In genomic region chr11:69312418-69313399, GRCh38 we compare ENCODE assay signal across 12 cellular contexts. TPM values are rescaled to one million over a fixed set of nuclear protein-coding genes. Genes with fewer than 3 reads are reported as not detected.
A peak's percentile ranks its signal among the peaks of the same experiment; 100 is the strongest.
DNase-seq lines count a peak whose midpoint lies in the region; ATAC-seq and TF ChIP-seq lines count a peak whose summit lies in the region.
"Had no signal": no experiment of that assay in that cellular context is flagged by ENCODE, and none has a peak within 500 bp of the region (broad histone marks: within the 10 kb centered on the region; RNA-seq: fewer than 3 reads in every experiment).

No MANE protein-coding gene starts in this region.

- H3K27me3 ChIP-seq in CD4-positive, CD25-positive, alpha-beta regulatory T cell (ENCODE audit: control insufficient read depth, insufficient read depth, low read length), result no peaks in the 10 kb centered on the region
- H3K27me3 ChIP-seq: suprapubic skin had no signal

- no peaks in the 10 kb centered on the region for H3K9me3 ChIP-seq in CD4-positive, CD25-positive, alpha-beta regulatory T cell (ENCODE audit: control insufficient read depth in 2 of 2, low read length in 2 of 2)
- H3K9me3 ChIP-seq: suprapubic skin had no signal

- no peak for ATAC-seq in CD4-positive, CD25-positive, alpha-beta regulatory T cell (ENCODE audit: low read depth in 2 of 2)
- ATAC-seq in HG03139 (IDR thresholded peaks at IDR 0.05; ENCODE audit: unreplicated experiment), result no peak

- no peak overlapping the region for H3K4me3 ChIP-seq in CD4-positive, CD25-positive, alpha-beta regulatory T cell (ENCODE audit: low read depth, low read length)
- H3K4me3 ChIP-seq in NB4 (ENCODE audit: low read depth, low read length) (no peak overlapping the region), fibroblast of pulmonary artery (replicated peaks; ENCODE audit: low read depth, low read length) (no peak overlapping the region)
- H3K4me3 ChIP-seq: suprapubic skin had no signal

- no peak for DNase-seq in CD4-positive, CD25-positive, alpha-beta regulatory T cell
- DNase-seq in NB4 (ENCODE audit: low read depth) (peak; percentile 53), fibroblast of pulmonary artery (ENCODE audit: low read depth) (peak; percentile 70), HPDE6-E6E7 (ENCODE audit: extremely low spot score) (no peak), NCI-H2081 (lab: John Stamatoyannopoulos, UW) (no peak)
- DNase-seq: central memory CD4-positive, alpha-beta T cell; COR-L47; midbrain; NCI-H2081 treated with DMSO at 0.1 percent for 48 hours had no signal

- peaks cover 16% of the 10 kb centered on the region for H3K4me1 ChIP-seq in CD4-positive, CD25-positive, alpha-beta regulatory T cell (ENCODE audit: control insufficient read depth, insufficient read depth, low read length, poor library complexity, severe bottlenecking)

- H3K27me3 Mint-ChIP-seq in CD4-positive, CD25-positive, alpha-beta regulatory T cell, result no peaks in the 10 kb centered on the region
- H3K27me3 Mint-ChIP-seq in nephron (ENCODE audit: low read depth), result peaks cover 13% of the 10 kb centered on the region

- TF ChIP-seq CTCF in NB4 (IDR thresholded peaks at IDR 0.05; ENCODE audit: low read depth, low read length) (no peak), fibroblast of pulmonary artery (IDR thresholded peaks at IDR 0.05; ENCODE audit: low read length, missing control alignments) (no peak), nephron (IDR thresholded peaks at IDR 0.05; ENCODE audit: unreplicated experiment in 3 of 3) (no peak)

- H3K27ac Mint-ChIP-seq in CD4-positive, CD25-positive, alpha-beta regulatory T cell, result peak overlapping the region in 2 of 3 donors; percentile 63 to 87
- peak overlapping the region; percentile 31 to 87 (median 52) for H3K27ac Mint-ChIP-seq in nephron

- no peaks in the 10 kb centered on the region for H3K36me3 ChIP-seq in CD4-positive, CD25-positive, alpha-beta regulatory T cell (ENCODE audit: control insufficient read depth, insufficient read depth, low read length)
- H3K36me3 ChIP-seq: suprapubic skin had no signal

- peaks cover 0 to 15% (median 6%) of the 10 kb centered on the region in 4 donors for H3K4me1 Mint-ChIP-seq in CD4-positive, CD25-positive, alpha-beta regulatory T cell
- peaks cover 47% of the 10 kb centered on the region for H3K4me1 Mint-ChIP-seq in nephron

- H3K36me3 Mint-ChIP-seq in CD4-positive, CD25-positive, alpha-beta regulatory T cell, result no peaks in the 10 kb centered on the region
- no peaks in the 10 kb centered on the region for H3K36me3 Mint-ChIP-seq in nephron (ENCODE audit: low read depth)

- peaks cover 0 to 3% (median 0%) of the 10 kb centered on the region in 7 donors for H3K9me3 Mint-ChIP-seq in CD4-positive, CD25-positive, alpha-beta regulatory T cell
- H3K9me3 Mint-ChIP-seq in nephron, result peaks cover 4% of the 10 kb centered on the region

- no peak overlapping the region for H3K27ac ChIP-seq in CD4-positive, CD25-positive, alpha-beta regulatory T cell (ENCODE audit: insufficient read depth, low read length, poor library complexity, severe bottlenecking)
- H3K27ac ChIP-seq: suprapubic skin had no signal

- TF ChIP-seq POLR2A in NB4 (IDR thresholded peaks at IDR 0.05; ENCODE audit: extremely low read depth, insufficient read length), result no peak

- H3K4me3 Mint-ChIP-seq in CD4-positive, CD25-positive, alpha-beta regulatory T cell, result no peak overlapping the region
- H3K4me3 Mint-ChIP-seq in nephron, result no peak overlapping the region

RNA-seq across cellular contexts. Expression of gene MYEOV, which starts 18.8 kb away (rescaled TPM):
- total RNA-seq in CD4-positive, CD25-positive, alpha-beta regulatory T cell, result 1.0 TPM
- polyA plus RNA-seq in CD4-positive, CD25-positive, alpha-beta regulatory T cell, result not detected

Comparison
In these comparisons a context has a peak if more than half of its experiments do, and no peak if none do; other contexts are left out.
1. DNase-seq: peak in NB4 (single experiment) and fibroblast of pulmonary artery (single experiment); none in CD4-positive, CD25-positive, alpha-beta regulatory T cell (0 of 3), HPDE6-E6E7 (single experiment) and NCI-H2081 (0 of 2).